Comparison of ENCODE assay signal across 2 cellular contexts in genomic region chr12:6796576-6796975, GRCh38.
TF ChIP-seq lines count a peak whose summit lies in the region.

No MANE protein-coding gene starts in this region.

TF ChIP-seq in liver, 16 proteins besides CTCF, POLR2A, EP300 and RAD21:
- TF ChIP-seq, protein P1, sequence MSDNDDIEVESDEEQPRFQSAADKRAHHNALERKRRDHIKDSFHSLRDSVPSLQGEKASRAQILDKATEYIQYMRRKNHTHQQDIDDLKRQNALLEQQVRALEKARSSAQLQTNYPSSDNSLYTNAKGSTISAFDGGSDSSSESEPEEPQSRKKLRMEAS (IDR thresholded peaks at IDR 0.05): no peak
- TF ChIP-seq RXRA (IDR thresholded peaks at IDR 0.05) (peak; percentile 27 to 73), HNF4A (conservative IDR thresholded peaks at IDR 0.05) (peak; percentile 18 to 72)

TF ChIP-seq in SK-N-SH, 30 proteins besides CTCF, POLR2A, EP300 and RAD21:
- TF ChIP-seq CHD2 (IDR thresholded peaks at IDR 0.05; ENCODE audit: low read length, partially characterized antibody): no peak
- no peak for TF ChIP-seq RCOR1 (IDR thresholded peaks at IDR 0.05; ENCODE audit: low read length)
- no peak for TF ChIP-seq FOSL2 (IDR thresholded peaks at IDR 0.05; ENCODE audit: borderline replicate concordance, low read depth)
- no peak for TF ChIP-seq USF2 (IDR thresholded peaks at IDR 0.05; ENCODE audit: borderline replicate concordance, low read depth, low read length)
- TF ChIP-seq GABPA (IDR thresholded peaks at IDR 0.05; ENCODE audit: low read depth): no peak
- TF ChIP-seq, protein P1 (IDR thresholded peaks at IDR 0.05; ENCODE audit: low read depth): no peak
- TF ChIP-seq EZH2phosphoT487 (IDR thresholded peaks at IDR 0.05; ENCODE audit: borderline replicate concordance, low read depth): no peak
- no peak for TF ChIP-seq JUND (IDR thresholded peaks at IDR 0.05)
- no peak for TF ChIP-seq SMC3 (IDR thresholded peaks at IDR 0.05; ENCODE audit: low read depth, low read length)
- no peak for TF ChIP-seq FOXJ3 (CRISPR knock-in tag; IDR thresholded peaks at IDR 0.05)
- no peak for TF ChIP-seq MEF2A (IDR thresholded peaks at IDR 0.05; ENCODE audit: borderline replicate concordance, low read depth)
- TF ChIP-seq TEAD4 (IDR thresholded peaks at IDR 0.05; ENCODE audit: borderline replicate concordance, insufficient read depth): no peak
- TF ChIP-seq, protein P2, sequence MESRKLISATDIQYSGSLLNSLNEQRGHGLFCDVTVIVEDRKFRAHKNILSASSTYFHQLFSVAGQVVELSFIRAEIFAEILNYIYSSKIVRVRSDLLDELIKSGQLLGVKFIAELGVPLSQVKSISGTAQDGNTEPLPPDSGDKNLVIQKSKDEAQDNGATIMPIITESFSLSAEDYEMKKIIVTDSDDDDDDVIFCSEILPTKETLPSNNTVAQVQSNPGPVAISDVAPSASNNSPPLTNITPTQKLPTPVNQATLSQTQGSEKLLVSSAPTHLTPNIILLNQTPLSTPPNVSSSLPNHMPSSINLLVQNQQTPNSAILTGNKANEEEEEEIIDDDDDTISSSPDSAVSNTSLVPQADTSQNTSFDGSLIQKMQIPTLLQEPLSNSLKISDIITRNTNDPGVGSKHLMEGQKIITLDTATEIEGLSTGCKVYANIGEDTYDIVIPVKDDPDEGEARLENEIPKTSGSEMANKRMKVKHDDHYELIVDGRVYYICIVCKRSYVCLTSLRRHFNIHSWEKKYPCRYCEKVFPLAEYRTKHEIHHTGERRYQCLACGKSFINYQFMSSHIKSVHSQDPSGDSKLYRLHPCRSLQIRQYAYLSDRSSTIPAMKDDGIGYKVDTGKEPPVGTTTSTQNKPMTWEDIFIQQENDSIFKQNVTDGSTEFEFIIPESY (IDR thresholded peaks at IDR 0.05; ENCODE audit: borderline replicate concordance, low read depth): no peak
- TF ChIP-seq IRF3 (IDR thresholded peaks at IDR 0.05; ENCODE audit: low read depth, low read length): no peak
- TF ChIP-seq MXI1 (IDR thresholded peaks at IDR 0.05; ENCODE audit: low read depth, low read length): no peak
